8 cellular contexts compared by ENCODE assay signal in the genomic region with DNA sequence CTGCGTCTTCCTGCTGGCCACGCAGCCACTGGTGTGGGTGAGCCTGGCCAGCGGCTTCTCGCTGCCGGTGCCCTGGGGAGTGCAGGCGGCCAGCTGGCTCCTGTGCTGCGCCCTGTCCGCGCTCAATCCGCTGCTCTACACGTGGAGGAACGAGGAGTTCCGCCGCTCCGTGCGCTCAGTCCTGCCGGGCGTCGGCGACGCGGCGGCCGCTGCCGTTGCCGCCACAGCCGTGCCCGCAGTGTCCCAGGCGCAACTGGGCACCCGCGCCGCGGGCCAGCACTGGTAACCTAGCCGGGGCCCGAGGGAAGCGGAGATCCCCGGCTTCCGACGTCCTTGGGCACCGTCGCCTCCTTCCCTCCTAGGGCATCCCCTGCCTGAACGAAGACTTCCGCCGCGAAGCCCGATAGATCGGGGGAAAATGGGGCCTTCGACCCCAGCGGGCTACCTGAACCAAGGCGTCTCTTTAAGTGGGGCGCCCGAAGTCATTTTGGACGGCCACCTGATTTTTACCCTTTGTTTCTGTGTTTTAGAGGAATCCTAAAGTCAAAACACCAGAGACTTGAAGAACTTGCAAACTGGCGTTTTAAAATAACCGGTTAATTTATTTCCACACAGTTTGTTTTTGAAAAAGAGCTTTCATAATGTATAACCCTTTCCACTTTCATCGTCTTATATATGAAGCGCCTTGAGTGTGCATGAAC. TPM values are rescaled to one million over a fixed set of nuclear protein-coding genes. Genes with fewer than 3 reads are reported as not detected.
DNase-seq lines count a peak whose midpoint lies in the region; ATAC-seq, FAIRE-seq and TF ChIP-seq lines count a peak whose summit lies in the region.

No MANE protein-coding gene starts in this region.

- WGBS in aorta, 2 donors, result 10% methylated on average over 50 to 57 of the region's 57 CpGs
- whole genome bisulfite sequencing in lower leg skin, 2 donors, result 18 to 34% methylated on average over 27 to 39 of the region's 57 CpGs

- DNase-seq in Daoy (ENCODE audit: low read depth) (peak; percentile 54), Karpas-422 (no peak), coronary artery (ENCODE audit: low spot score) (no peak), mesothelial cell of epicardium (ENCODE audit: low spot score in 2 of 2, unreplicated experiment in 2 of 2) (peak in 1 of 2 experiments; percentile 47), aorta (peak; percentile 53 to 78), urothelium cell line (ENCODE audit: low spot score) (no peak), lower leg skin (ENCODE audit: low spot score in 2 of 2) (no peak), NCI-H187 treated with DMSO at 0.1 percent for 48 hours (lab: John Stamatoyannopoulos, UW) (no peak)

- intact Hi-C loops in aorta (cut with DNase I) (loop anchor here in 1 of 2 donors (5.0 to 10.0 kb wide), 2 partner anchors 78 to 165 kb away; no protein-coding TSS in a partner anchor), lower leg skin (cut with DNase I; ENCODE audit: low total_unique reads) (no loop called here)

- no peaks in the 10 kb centered on the region for H3K9me3 Mint-ChIP-seq in mesothelial cell of epicardium

- TF ChIP-seq CTCF in coronary artery (IDR thresholded peaks at IDR 0.05) (no peak), mesothelial cell of epicardium (IDR thresholded peaks at IDR 0.05; ENCODE audit: unreplicated experiment) (no peak), lower leg skin (IDR thresholded peaks at IDR 0.05) (no peak)

- peak overlapping the region; percentile 49 for H3K4me3 Mint-ChIP-seq in mesothelial cell of epicardium

- no peaks in the 10 kb centered on the region for H4K20me1 ChIP-seq in Karpas-422 (ENCODE audit: insufficient read depth, low read depth, low read length)

- H2AFZ ChIP-seq in Karpas-422 (ENCODE audit: low read length), result peak overlapping the region; percentile 16; the same call in 1 of the 2 replicates

- no peak overlapping the region for H3K27ac Mint-ChIP-seq in mesothelial cell of epicardium

- peak overlapping the region; percentile 54 for H3K4me2 ChIP-seq in Karpas-422 (ENCODE audit: low read depth, low read length, poor library complexity, severe bottlenecking)

- peaks cover 16% of the 10 kb centered on the region for H3K4me1 Mint-ChIP-seq in mesothelial cell of epicardium

- no peaks in the 10 kb centered on the region for H3K79me2 ChIP-seq in Karpas-422 (ENCODE audit: low read length)

- no peaks in the 10 kb centered on the region for H3K36me3 Mint-ChIP-seq in mesothelial cell of epicardium

- H3K27me3 ChIP-seq in Karpas-422 (ENCODE audit: low read length) (no peaks in the 10 kb centered on the region), aorta (ENCODE audit: control insufficient read depth in 1 of 2, insufficient read depth in 2 of 2, low read length in 1 of 2) (no peaks in the 10 kb centered on the region)

- TF ChIP-seq POLR2A in lower leg skin (IDR thresholded peaks at IDR 0.05), result no peak

- H3K27ac ChIP-seq in Karpas-422 (ENCODE audit: low read length) (no peak overlapping the region), coronary artery (no peak overlapping the region), aorta (ENCODE audit: low read depth in 1 of 2, low read length in 2 of 2) (no peak overlapping the region)

- H3K9me2 ChIP-seq in Karpas-422 (replicated peaks; ENCODE audit: insufficient read depth, low read length), result no peaks in the 10 kb centered on the region

- peak overlapping the region; percentile 45; the same call in 1 of the 2 replicates for H3K4me3 ChIP-seq in Karpas-422 (ENCODE audit: low read length)
- H3K4me3 ChIP-seq in coronary artery, result peak overlapping the region; percentile 79
- H3K4me3 ChIP-seq in aorta (ENCODE audit: low read length in 2 of 2), result peak overlapping the region in 1 of 2 donors; percentile 30
- no peak overlapping the region for H3K4me3 ChIP-seq in lower leg skin (ENCODE audit: low read depth, poor library complexity, severe bottlenecking)

- ATAC-seq in aorta (ENCODE audit: low FRiP score), result peak; percentile 40

- H3K4me1 ChIP-seq in Karpas-422 (ENCODE audit: low read length), result peaks cover 27% of the 10 kb centered on the region
- H3K4me1 ChIP-seq in aorta (ENCODE audit: control insufficient read depth in 1 of 2, insufficient read depth in 2 of 2, low read length in 2 of 2), result no peaks in the 10 kb centered on the region

- H3K27me3 Mint-ChIP-seq in mesothelial cell of epicardium (ENCODE audit: low read depth), result peaks cover 91% of the 10 kb centered on the region

- H3K9me3 ChIP-seq in Karpas-422 (ENCODE audit: low read length) (no peaks in the 10 kb centered on the region), aorta (ENCODE audit: control insufficient read depth, low read length) (no peaks in the 10 kb centered on the region)

- 0 out of 2 replicates have a peak overlapping the region, but pooled peaks have one; percentile 19 for H3K9ac ChIP-seq in Karpas-422 (ENCODE audit: low read length)

- FAIRE-seq in urothelium cell line (lab: Jason Lieb, UNC), result no peak

- H3K36me3 ChIP-seq in Karpas-422 (ENCODE audit: insufficient read depth, low read length), result no peaks in the 10 kb centered on the region
- no peaks in the 10 kb centered on the region for H3K36me3 ChIP-seq in aorta (ENCODE audit: control insufficient read depth in 1 of 2, insufficient read depth in 2 of 2, low read length in 1 of 2)

RNA-seq across cellular contexts. Expression of gene GPR88, which starts 2.0 kb away (rescaled TPM):
- total RNA-seq in Daoy (2014; rRNA removed; shearing (Covaris generic)), result 0.17 TPM in 1 of 2 replicates, not detected in the other
- total RNA-seq in Karpas-422 (2014; rRNA removed; shearing (Covaris generic); ENCODE audit: low replicate concordance), result not detected in 2 replicates
- 0.07 TPM in 2 of 3 replicates, not detected in the other for total RNA-seq in mesothelial cell of epicardium
- 1 to 10 TPM in 1 of 2 donors, under 1 TPM in 1; 0.49 to 1.0 TPM for total RNA-seq in aorta
- under 1 TPM in 1 of 2 donors, not detected in 1; 0.56 TPM for polyA plus RNA-seq in aorta
- not detected for total RNA-seq in lower leg skin

Comparison
In these comparisons a context has a peak if more than half of its experiments do, and no peak if none do; other contexts are left out.
1. DNase-seq: peak in Daoy (single experiment) and aorta (2 of 2); none in Karpas-422 (single experiment), coronary artery (single experiment), urothelium cell line (single experiment), lower leg skin (0 of 2) and NCI-H187 treated with DMSO at 0.1 percent for 48 hours (single experiment).